ENCODE assay signal across 8 cellular contexts in genomic region chr9:13279284-13280162, GRCh38. TPM values are rescaled to one million over a fixed set of nuclear protein-coding genes. Genes with fewer than 3 reads are reported as not detected.
DNase-seq lines count a peak whose midpoint lies in the region; ATAC-seq, FAIRE-seq and TF ChIP-seq lines count a peak whose summit lies in the region.

MPDZ (minus strand) TSS chr9:13279692; CDS start chr9:13250315, 29,377 bp downstream.

- dilution Hi-C loops in keratinocyte (cut with MboI; ENCODE audit: extremely low pct_ligation_motif_present, low sequenced_read_pairs) = no loop called here

- no peaks in the 10 kb centered on the region for H3K4me1 Mint-ChIP-seq in activated CD4-positive, alpha-beta T cell treated with anti-CD3 and anti-CD28 coated beads, Interleukin-2, amount 10 ng/mL, durations not matched to agents 24 days and 14 days

- H3K36me3 ChIP-seq in keratinocyte (ENCODE audit: control insufficient read depth in 2 of 2, extremely low read depth in 1 of 2, insufficient read depth in 2 of 2, low read length in 2 of 2) (no peaks in the 10 kb centered on the region), smooth muscle cell (ENCODE audit: low read depth) (no peaks in the 10 kb centered on the region)

- H3K27me3 Mint-ChIP-seq in activated CD4-positive, alpha-beta T cell treated with anti-CD3 and anti-CD28 coated beads, Interleukin-2, amount 10 ng/mL, durations not matched to agents 24 days and 14 days = peaks cover 21% of the 10 kb centered on the region

- H3K4me1 ChIP-seq in keratinocyte (ENCODE audit: control insufficient read depth, extremely low read depth, insufficient read depth, low read length) (peaks cover 9% of the 10 kb centered on the region), smooth muscle cell (ENCODE audit: low read depth) (peaks cover 43% of the 10 kb centered on the region)

- no peaks in the 10 kb centered on the region for H3K9me3 Mint-ChIP-seq in activated CD4-positive, alpha-beta T cell treated with anti-CD3 and anti-CD28 coated beads, Interleukin-2, amount 10 ng/mL, durations not matched to agents 24 days and 14 days

- no peaks in the 10 kb centered on the region for H3K9me3 ChIP-seq in keratinocyte (ENCODE audit: control insufficient read depth, low read depth, low read length)
- H3K9me3 ChIP-seq in smooth muscle cell (replicated peaks; ENCODE audit: low read depth) = no peaks in the 10 kb centered on the region

- H3K4me3 Mint-ChIP-seq in activated CD4-positive, alpha-beta T cell treated with anti-CD3 and anti-CD28 coated beads, Interleukin-2, amount 10 ng/mL, durations not matched to agents 24 days and 14 days = no peak within 1 kb of the TSS

- peak within 1 kb of the TSS; percentile 52 to 76 (median 70) for H3K4me3 ChIP-seq in keratinocyte (ENCODE audit: control insufficient read depth in 2 of 3, extremely low read depth in 1 of 3, insufficient read depth in 2 of 3, low read depth in 1 of 3, low read length in 3 of 3)
- peak within 1 kb of the TSS; percentile 76 for H3K4me3 ChIP-seq in smooth muscle cell

- no peak for TF ChIP-seq CTCF in keratinocyte (optimal IDR thresholded peaks at IDR 0.05 in 1 of 3, IDR thresholded peaks at IDR 0.05 in 1 of 3, conservative IDR thresholded peaks at IDR 0.05 in 1 of 3; ENCODE audit: extremely low read depth in 1 of 3, insufficient read depth in 2 of 3, low read length in 3 of 3)
- no peak for TF ChIP-seq CTCF in smooth muscle cell (IDR thresholded peaks at IDR 0.05; ENCODE audit: borderline replicate concordance, insufficient read depth, poor library complexity, severe bottlenecking)

- no peak within 1 kb of the TSS for H3K27ac Mint-ChIP-seq in activated CD4-positive, alpha-beta T cell treated with anti-CD3 and anti-CD28 coated beads, Interleukin-2, amount 10 ng/mL, durations not matched to agents 24 days and 14 days

- peak within 1 kb of the TSS; percentile 94 for H3K27ac ChIP-seq in cingulate gyrus (ENCODE audit: low read depth, low read length)
- H3K27ac ChIP-seq in keratinocyte (ENCODE audit: control insufficient read depth, insufficient read depth, low read length) = no peak within 1 kb of the TSS
- peak within 1 kb of the TSS; percentile 92 for H3K27ac ChIP-seq in smooth muscle cell (ENCODE audit: low read depth)

- no peaks in the 10 kb centered on the region for H3K36me3 Mint-ChIP-seq in activated CD4-positive, alpha-beta T cell treated with anti-CD3 and anti-CD28 coated beads, Interleukin-2, amount 10 ng/mL, durations not matched to agents 24 days and 14 days (ENCODE audit: low read depth)

- peak within 1 kb of the TSS; percentile 91 for H2AFZ ChIP-seq in keratinocyte (ENCODE audit: control insufficient read depth, low read length)
- peak within 1 kb of the TSS; percentile 74 for H2AFZ ChIP-seq in smooth muscle cell (ENCODE audit: low read depth)

- ATAC-seq in HG03196 (IDR thresholded peaks at IDR 0.05; ENCODE audit: unreplicated experiment) (no peak), HG03460 (IDR thresholded peaks at IDR 0.05; ENCODE audit: unreplicated experiment) (no peak)

- DNase-seq in G401 (ENCODE audit: low spot score) = peak; percentile 77
- DNase-seq in NCI-H446 treated with DMSO at 0.1 percent for 48 hours (lab: John Stamatoyannopoulos, UW) = peak; percentile 78
- no peak for DNase-seq in keratinocyte (ENCODE audit: low read depth, low spot score)
- peak; percentile 51 for DNase-seq in smooth muscle cell (lab: John Stamatoyannopoulos, UW; ENCODE audit: unreplicated experiment)
- DNase-seq in activated CD4-positive, alpha-beta T cell treated with anti-CD3 and anti-CD28 coated beads, Interleukin-2, amount 10 ng/mL, durations not matched to agents 24 days and 14 days = no peak

- no peaks in the 10 kb centered on the region for H3K9me1 ChIP-seq in keratinocyte (ENCODE audit: control insufficient read depth, extremely low read depth, insufficient read depth, low read length)

- in situ Hi-C loops in G401 (cut with HindIII; ENCODE audit: low sequenced_read_pairs) = no loop called here

- H3K27me3 ChIP-seq in keratinocyte (ENCODE audit: control insufficient read depth, extremely low read depth, insufficient read depth, low read length) (no peaks in the 10 kb centered on the region), smooth muscle cell (ENCODE audit: low read depth) (no peaks in the 10 kb centered on the region)

- H4K20me1 ChIP-seq in keratinocyte (ENCODE audit: control insufficient read depth, extremely low read depth, insufficient read depth, low read length) = no peaks in the 10 kb centered on the region
- peaks cover 3% of the 10 kb centered on the region for H4K20me1 ChIP-seq in smooth muscle cell (ENCODE audit: low read depth)

- FAIRE-seq in keratinocyte (lab: Jason Lieb, UNC) = no peak

- H3F3A ChIP-seq in smooth muscle cell (ENCODE audit: low read depth) = peaks cover 34% of the 10 kb centered on the region

- H3K4me2 ChIP-seq in keratinocyte (ENCODE audit: control insufficient read depth, extremely low read depth, insufficient read depth, low read depth, low read length) (peak within 1 kb of the TSS; percentile 86), smooth muscle cell (peak within 1 kb of the TSS; percentile 96)

- H3K79me2 ChIP-seq in keratinocyte (ENCODE audit: control insufficient read depth, insufficient read depth, low read length) (peaks cover 3% of the 10 kb centered on the region), smooth muscle cell (ENCODE audit: low read depth) (peaks cover 33% of the 10 kb centered on the region)

- intact Hi-C loops in activated CD4-positive, alpha-beta T cell treated with anti-CD3 and anti-CD28 coated beads, Interleukin-2, amount 10 ng/mL, durations not matched to agents 24 days and 14 days (cut with micrococcal nuclease) = no loop called here

- H3K9ac ChIP-seq in keratinocyte (ENCODE audit: control insufficient read depth, extremely low read depth, insufficient read depth, low read length) (peak within 1 kb of the TSS; percentile 75), smooth muscle cell (ENCODE audit: low read depth) (peak within 1 kb of the TSS; percentile 91)

- WGBS in smooth muscle cell (ENCODE audit: low lambda C conversion rate) = 7% methylated on average over 57 of the region's 82 CpGs

RNA-seq across cellular contexts. Expression of gene MPDZ, which starts in this region (rescaled TPM):
- 15.5 and 20.4 TPM in 2 replicates for total RNA-seq in G401 (2014; rRNA removed; shearing (Covaris generic))
- polyA plus RNA-seq in keratinocyte (6.6 to 9.0 TPM (median 8.6 TPM) in 3 replicates), smooth muscle cell (16.2 and 19.2 TPM in 2 replicates)
- polyA plus RNA-seq in keratinocyte (2011; ENCODE audit: low read depth) = 1.8 TPM
- 4.4 and 4.8 TPM in 2 replicates for polyA plus RNA-seq in keratinocyte (2011; cell fraction: cytosol; rRNA removed)
- polyA plus RNA-seq in keratinocyte (2011; cell fraction: nucleus; rRNA removed) = 18.5 and 21.8 TPM in 2 replicates
- 1.6 and 7.1 TPM in 2 replicates for polyA plus RNA-seq in keratinocyte (2012; ENCODE audit: low replicate concordance)
- polyA minus RNA-seq in keratinocyte = 4.5 to 19.3 TPM (median 13.0 TPM) in 3 replicates
- 3.6 TPM for polyA minus RNA-seq in keratinocyte (2011; cell fraction: cytosol; rRNA and poly(A)+ RNA removed)
- polyA minus RNA-seq in keratinocyte (2011; cell fraction: nucleus; rRNA and poly(A)+ RNA removed) = 13.1 and 25.9 TPM in 2 replicates
- total RNA-seq in smooth muscle cell = 48.6 and 69.5 TPM in 2 replicates
- total RNA-seq in activated CD4-positive, alpha-beta T cell treated with anti-CD3 and anti-CD28 coated beads, Interleukin-2, amount 10 ng/mL, durations not matched to agents 24 days and 14 days = not detected in 2 replicates

Comparison
In these comparisons a context has a peak if more than half of its experiments do, and no peak if none do; other contexts are left out.
1. RNA of gene MPDZ (total RNA-seq): 48.6 to 69.5 TPM in smooth muscle cell and 15.5 to 20.4 TPM in G401; not detected in activated CD4-positive, alpha-beta T cell treated with anti-CD3 and anti-CD28 coated beads, Interleukin-2, amount 10 ng/mL, durations not matched to agents 24 days and 14 days; every median in the first group is over 10 times any median in the second.
2. DNase-seq: peak in G401 (single experiment), NCI-H446 treated with DMSO at 0.1 percent for 48 hours (single experiment) and smooth muscle cell (single experiment); none in keratinocyte (single experiment) and activated CD4-positive, alpha-beta T cell treated with anti-CD3 and anti-CD28 coated beads, Interleukin-2, amount 10 ng/mL, durations not matched to agents 24 days and 14 days (single experiment).